34 cellular contexts compared by ENCODE assay signal in genomic region chr2:123128951-123129350, GRCh38.
"Had no signal": no experiment of that assay in that cellular context is flagged by ENCODE, and none has a peak within 500 bp of the region (broad histone marks: within the 10 kb centered on the region; RNA-seq: fewer than 3 reads in every experiment).

No MANE protein-coding gene starts in this region.

- H3K4me1 ChIP-seq: adrenal gland, body of pancreas, colonic mucosa had no signal

- H3K36me3 Mint-ChIP-seq: activated CD4-positive, alpha-beta memory T cell treated with anti-CD3 and anti-CD28 coated beads for 36 hours; activated CD8-positive, alpha-beta memory T cell treated with anti-CD3 and anti-CD28 coated beads, Interleukin-2, amount 10 ng/mL, durations not matched to agents 7 days and 5 days; activated naive CD4-positive, alpha-beta T cell treated with anti-CD3 and anti-CD28 coated beads, Interleukin-2, amount 50 U/mL, for 24 hours; activated naive CD8-positive, alpha-beta T cell treated with anti-CD3 and anti-CD28 coated beads for 36 hours had no signal

- H3K9me3 ChIP-seq: adrenal gland, body of pancreas, colonic mucosa had no signal

- ATAC-seq: activated CD4-positive, alpha-beta T cell treated with anti-CD3 and anti-CD28 coated beads for 36 hours; activated CD8-positive, alpha-beta memory T cell treated with anti-CD3 and anti-CD28 coated beads, Interleukin-2, amount 10 ng/mL, durations not matched to agents 7 days and 5 days; activated CD8-positive, alpha-beta T cell treated with anti-CD3 and anti-CD28 coated beads, Interleukin-2, amount 10 ng/mL, durations not matched to agents 7 days and 5 days; activated naive CD8-positive, alpha-beta T cell treated with anti-CD3 and anti-CD28 coated beads, Interleukin-2, amount 50 U/mL, for 24 hours; body of pancreas; esophagus mucosa; T-helper 17 cell had no signal

- H3K36me3 ChIP-seq: adrenal gland, colonic mucosa had no signal

- H3K27ac ChIP-seq: adrenal gland, body of pancreas, colonic mucosa, dorsolateral prefrontal cortex had no signal

- H3K4me1 Mint-ChIP-seq: activated CD4-positive, alpha-beta T cell treated with anti-CD3 and anti-CD28 coated beads for 36 hours; activated CD4-positive, alpha-beta T cell treated with anti-CD3 and anti-CD28 coated beads, Interleukin-2, amount 10 ng/mL, durations not matched to agents 24 days and 14 days; activated CD8-positive, alpha-beta memory T cell treated with anti-CD3 and anti-CD28 coated beads, Interleukin-2, amount 10 ng/mL, durations not matched to agents 7 days and 5 days; activated naive CD4-positive, alpha-beta T cell treated with anti-CD3 and anti-CD28 coated beads, Interleukin-2, amount 50 U/mL, for 24 hours; activated naive CD8-positive, alpha-beta T cell treated with anti-CD3 and anti-CD28 coated beads for 36 hours; activated naive CD8-positive, alpha-beta T cell treated with anti-CD3 and anti-CD28 coated beads, Interleukin-2, amount 50 U/mL, for 24 hours; endodermal cell; T-helper 17 cell had no signal

- H3K4me3 ChIP-seq: adrenal gland, body of pancreas, colonic mucosa, dorsolateral prefrontal cortex had no signal

- H3K27me3 ChIP-seq: adrenal gland, body of pancreas, colonic mucosa, dorsolateral prefrontal cortex had no signal

- H3K4me3 Mint-ChIP-seq: activated CD4-positive, alpha-beta memory T cell treated with anti-CD3 and anti-CD28 coated beads for 36 hours; activated CD4-positive, alpha-beta T cell treated with anti-CD3 and anti-CD28 coated beads for 36 hours; activated CD4-positive, alpha-beta T cell treated with anti-CD3 and anti-CD28 coated beads, Interleukin-2, amount 10 ng/mL, durations not matched to agents 24 days and 14 days; activated CD8-positive, alpha-beta memory T cell treated with anti-CD3 and anti-CD28 coated beads, Interleukin-2, amount 10 ng/mL, durations not matched to agents 7 days and 5 days; activated CD8-positive, alpha-beta T cell treated with anti-CD3 and anti-CD28 coated beads, Interleukin-2, amount 10 ng/mL, durations not matched to agents 7 days and 5 days; activated naive CD4-positive, alpha-beta T cell treated with anti-CD3 and anti-CD28 coated beads for 36 hours; activated naive CD4-positive, alpha-beta T cell treated with anti-CD3 and anti-CD28 coated beads, Interleukin-2, amount 50 U/mL, for 24 hours; activated naive CD8-positive, alpha-beta T cell treated with anti-CD3 and anti-CD28 coated beads for 36 hours; activated naive CD8-positive, alpha-beta T cell treated with anti-CD3 and anti-CD28 coated beads, Interleukin-2, amount 50 U/mL, for 24 hours; activated T-helper 1 cell treated with anti-CD3 and anti-CD28 coated beads, Interleukin-12 subunit alpha, Interleukin-12 subunit beta, Interleukin-2, Interleukin-4 antibody, amounts not matched to agents 30 ng/mL and 10 ng/mL and 1 ng/mL, durations not matched to agents 14 hours and 24 hours and 36 hours; dendritic cell treated with granulocyte-macrophage colony-stimulating factor and Interleukin-4, amounts not matched to agents 40 ng/mL and 50 ng/mL, for 4 days; endodermal cell; T-helper 17 cell; T-helper 2 cell treated with Interferon-gamma antibody and Interleukin-4, amounts not matched to agents 5 μg/mL and 100 μg/mL, for 36 hours had no signal

- H3K9me3 Mint-ChIP-seq: activated CD4-positive, alpha-beta T cell treated with anti-CD3 and anti-CD28 coated beads, Interleukin-2, amount 10 ng/mL, durations not matched to agents 24 days and 14 days had no signal

- DNase-seq: activated CD4-positive, alpha-beta memory T cell treated with anti-CD3 and anti-CD28 coated beads for 36 hours; activated CD4-positive, alpha-beta T cell treated with anti-CD3 and anti-CD28 coated beads for 36 hours; activated CD4-positive, alpha-beta T cell treated with anti-CD3 and anti-CD28 coated beads, Interleukin-2, amount 10 ng/mL, durations not matched to agents 24 days and 14 days; activated CD4-positive, CD25-positive, alpha-beta regulatory T cell; activated CD4-positive, CD25-positive, alpha-beta regulatory T cell treated with anti-CD3 and anti-CD28 coated beads, Interleukin-2, amount 50 U/mL, for 72 hours; activated CD8-positive, alpha-beta memory T cell treated with anti-CD3 and anti-CD28 coated beads, Interleukin-2, amount 10 ng/mL, durations not matched to agents 7 days and 5 days; activated CD8-positive, alpha-beta memory T cell treated with anti-CD3 and anti-CD28 coated beads, Interleukin-2, amount 50 U/mL, for 4 hours; activated CD8-positive, alpha-beta T cell treated with anti-CD3 and anti-CD28 coated beads, Interleukin-2, amount 10 ng/mL, durations not matched to agents 7 days and 5 days; activated effector memory CD4-positive, alpha-beta T cell treated with anti-CD3 and anti-CD28 coated beads, Interleukin-2, amount 50 U/mL, for 16 hours; activated naive CD4-positive, alpha-beta T cell treated with anti-CD3 and anti-CD28 coated beads for 36 hours; activated naive CD8-positive, alpha-beta T cell treated with anti-CD3 and anti-CD28 coated beads for 36 hours; activated naive CD8-positive, alpha-beta T cell treated with anti-CD3 and anti-CD28 coated beads, Interleukin-2, amount 50 U/mL, for 24 hours; activated T-cell treated with anti-CD3 and anti-CD28 coated beads, Interleukin-2, amount 50 U/mL, for 1 hour; activated T-cell treated with anti-CD3 and anti-CD28 coated beads, Interleukin-2, amount 50 U/mL, for 48 hours; adrenal gland; amygdala; aorta; body of pancreas; central memory CD4-positive, alpha-beta T cell; cerebellar nuclear complex; colonic mucosa; dorsolateral prefrontal cortex; effector memory CD4-positive, alpha-beta T cell; endodermal cell; foreskin fibroblast; T-helper 1 cell; T-helper 17 cell; T1000 had no signal

- H3K27ac Mint-ChIP-seq: activated CD4-positive, alpha-beta memory T cell treated with anti-CD3 and anti-CD28 coated beads for 36 hours; activated CD4-positive, alpha-beta T cell treated with anti-CD3 and anti-CD28 coated beads for 36 hours; activated CD4-positive, alpha-beta T cell treated with anti-CD3 and anti-CD28 coated beads, Interleukin-2, amount 10 ng/mL, durations not matched to agents 24 days and 14 days; activated CD8-positive, alpha-beta memory T cell treated with anti-CD3 and anti-CD28 coated beads, Interleukin-2, amount 10 ng/mL, durations not matched to agents 7 days and 5 days; activated CD8-positive, alpha-beta T cell treated with anti-CD3 and anti-CD28 coated beads, Interleukin-2, amount 10 ng/mL, durations not matched to agents 7 days and 5 days; activated naive CD4-positive, alpha-beta T cell treated with anti-CD3 and anti-CD28 coated beads for 36 hours; activated naive CD4-positive, alpha-beta T cell treated with anti-CD3 and anti-CD28 coated beads, Interleukin-2, amount 50 U/mL, for 24 hours; activated naive CD8-positive, alpha-beta T cell treated with anti-CD3 and anti-CD28 coated beads for 36 hours; activated naive CD8-positive, alpha-beta T cell treated with anti-CD3 and anti-CD28 coated beads, Interleukin-2, amount 50 U/mL, for 24 hours; activated T-helper 1 cell treated with anti-CD3 and anti-CD28 coated beads, Interleukin-12 subunit alpha, Interleukin-12 subunit beta, Interleukin-2, Interleukin-4 antibody, amounts not matched to agents 30 ng/mL and 10 ng/mL and 1 ng/mL, durations not matched to agents 14 hours and 24 hours and 36 hours; activated T-helper 2 cell treated with anti-CD3 and anti-CD28 coated beads, Interferon-gamma antibody, Interleukin-2, Interleukin-4, amounts not matched to agents 10 μg/mL and 5 μg/mL and 100 μg/mL, durations not matched to agents 14 hours and 24 hours and 36 hours; dendritic cell treated with granulocyte-macrophage colony-stimulating factor and Interleukin-4, amounts not matched to agents 40 ng/mL and 50 ng/mL, for 4 days; endodermal cell; T-helper 17 cell; T-helper 2 cell treated with Interferon-gamma antibody and Interleukin-4, amounts not matched to agents 5 μg/mL and 100 μg/mL, for 36 hours had no signal

- H3K27me3 Mint-ChIP-seq: activated CD4-positive, alpha-beta memory T cell treated with anti-CD3 and anti-CD28 coated beads for 36 hours; activated CD4-positive, alpha-beta T cell treated with anti-CD3 and anti-CD28 coated beads for 36 hours; activated CD4-positive, alpha-beta T cell treated with anti-CD3 and anti-CD28 coated beads, Interleukin-2, amount 10 ng/mL, durations not matched to agents 24 days and 14 days; activated CD8-positive, alpha-beta memory T cell treated with anti-CD3 and anti-CD28 coated beads, Interleukin-2, amount 10 ng/mL, durations not matched to agents 7 days and 5 days; activated naive CD4-positive, alpha-beta T cell treated with anti-CD3 and anti-CD28 coated beads, Interleukin-2, amount 50 U/mL, for 24 hours; activated naive CD8-positive, alpha-beta T cell treated with anti-CD3 and anti-CD28 coated beads for 36 hours; activated naive CD8-positive, alpha-beta T cell treated with anti-CD3 and anti-CD28 coated beads, Interleukin-2, amount 50 U/mL, for 24 hours; dendritic cell treated with granulocyte-macrophage colony-stimulating factor and Interleukin-4, amounts not matched to agents 40 ng/mL and 50 ng/mL, for 4 days; T-helper 17 cell had no signal
